16 cellular contexts compared by ENCODE assay signal in genomic region chr12:89153341-89153740, GRCh38.
"Had no signal": no experiment of that assay in that cellular context is flagged by ENCODE, and none has a peak within 500 bp of the region (broad histone marks: within the 10 kb centered on the region; RNA-seq: fewer than 3 reads in every experiment).

No MANE protein-coding gene starts in this region.

- H3K4me3 Mint-ChIP-seq: activated CD4-positive, alpha-beta T cell treated with anti-CD3 and anti-CD28 coated beads for 36 hours; activated CD8-positive, alpha-beta T cell treated with anti-CD3 and anti-CD28 coated beads for 36 hours; activated naive CD8-positive, alpha-beta T cell; activated T-cell treated with anti-CD3 and anti-CD28 coated beads, Interleukin-2, amount 50 U/mL, for 72 hours; brain; central memory CD8-positive, alpha-beta T cell; naive thymus-derived CD4-positive, alpha-beta T cell; stimulated activated memory B cell treated with anti-CD40 and anti-IgM and Interleukin-4, amounts not matched to agents 10 μg/mL and 1 μg/mL and 100 μg/mL, for 72 hours had no signal

- H3K27ac Mint-ChIP-seq: activated CD4-positive, alpha-beta T cell treated with anti-CD3 and anti-CD28 coated beads for 36 hours; activated CD8-positive, alpha-beta T cell treated with anti-CD3 and anti-CD28 coated beads for 36 hours; activated naive CD8-positive, alpha-beta T cell; activated T-cell treated with anti-CD3 and anti-CD28 coated beads, Interleukin-2, amount 50 U/mL, for 72 hours; brain; naive thymus-derived CD4-positive, alpha-beta T cell; stimulated activated memory B cell treated with anti-CD40 and anti-IgM and Interleukin-4, amounts not matched to agents 10 μg/mL and 1 μg/mL and 100 μg/mL, for 72 hours had no signal

- H3K9me3 ChIP-seq: thyroid gland had no signal

- H3K9ac ChIP-seq: parathyroid adenoma had no signal

- H3K4me1 Mint-ChIP-seq: brain; central memory CD8-positive, alpha-beta T cell had no signal

- H3K27me3 ChIP-seq: hepatocyte, thyroid gland had no signal

- H3K27ac ChIP-seq: coronary artery, hepatocyte, parathyroid adenoma, thyroid gland had no signal

- H3K36me3 Mint-ChIP-seq: brain had no signal

- H3K36me3 ChIP-seq: thyroid gland had no signal

- H3K27me3 Mint-ChIP-seq: activated CD4-positive, alpha-beta T cell treated with anti-CD3 and anti-CD28 coated beads for 36 hours; activated naive CD8-positive, alpha-beta T cell; stimulated activated memory B cell treated with anti-CD40 and anti-IgM and Interleukin-4, amounts not matched to agents 10 μg/mL and 1 μg/mL and 100 μg/mL, for 72 hours had no signal

- H3K79me2 ChIP-seq: hepatocyte, parathyroid adenoma had no signal

- H3K4me2 ChIP-seq: hepatocyte had no signal

- DNase-seq: activated CD4-positive, alpha-beta T cell treated with anti-CD3 and anti-CD28 coated beads for 36 hours; activated CD8-positive, alpha-beta T cell treated with anti-CD3 and anti-CD28 coated beads for 36 hours; activated gamma-delta T cell treated with Interleukin-2 at 50 U/mL for 16 hours; activated T-cell treated with anti-CD3 and anti-CD28 coated beads, Interleukin-2, amount 50 U/mL, for 72 hours; amygdala; islet precursor cell; naive thymus-derived CD4-positive, alpha-beta T cell; stimulated activated CD4-positive, alpha-beta T cell treated with anti-CD3 and anti-CD28 coated beads, Interleukin-2, amount 100 ng/mL, for 48 hours; thyroid gland had no signal

- H3K4me1 ChIP-seq: thyroid gland had no signal

- H3K4me3 ChIP-seq: coronary artery, hepatocyte, thyroid gland had no signal
